Comparison of ENCODE assay signal across 9 cellular contexts in the genomic region with DNA sequence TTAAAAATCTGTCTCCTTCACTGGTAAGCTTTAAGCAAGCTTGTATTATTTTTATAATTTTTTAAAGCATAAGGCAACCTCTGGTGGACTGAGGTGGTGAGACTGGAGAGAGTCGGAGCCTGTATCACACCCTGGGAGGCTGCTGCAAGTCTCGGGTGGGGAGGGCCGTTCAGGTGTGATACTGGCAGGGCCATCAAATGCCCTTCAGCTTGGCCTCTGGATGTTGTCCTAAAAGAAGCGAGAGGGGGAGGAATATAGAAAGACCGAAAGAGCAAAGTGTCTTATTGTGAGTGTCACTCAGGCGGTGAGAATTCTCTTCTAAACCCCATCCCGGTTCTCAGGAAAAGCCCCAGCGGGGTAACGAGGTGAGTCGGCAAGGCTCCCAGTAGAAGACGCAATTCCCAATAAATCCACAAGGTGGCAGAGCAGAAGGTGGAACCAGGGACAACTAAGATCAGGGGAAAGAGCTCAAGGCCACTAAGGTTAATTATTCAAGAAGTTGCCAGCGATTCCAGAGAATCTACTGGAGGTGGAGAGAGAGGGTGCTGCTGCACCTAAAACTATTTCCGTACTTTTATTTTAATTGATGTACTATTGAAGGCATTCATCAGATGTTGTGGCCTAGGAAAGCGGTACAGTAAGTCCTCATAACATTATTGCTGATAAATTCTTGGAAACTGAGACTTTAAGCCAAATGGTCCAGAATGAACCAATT. TPM values are rescaled to one million over a fixed set of nuclear protein-coding genes. Genes with fewer than 3 reads are reported as not detected.
DNase-seq lines count a peak whose midpoint lies in the region; ATAC-seq and TF ChIP-seq lines count a peak whose summit lies in the region.
"Had no signal": no experiment of that assay in that cellular context is flagged by ENCODE, and none has a peak within 500 bp of the region (broad histone marks: within the 10 kb centered on the region; RNA-seq: fewer than 3 reads in every experiment).

No MANE protein-coding gene starts in this region.

- H3K9me3 Mint-ChIP-seq in Caco-2 (ENCODE audit: unreplicated experiment), result no peaks in the 10 kb centered on the region

- no peak overlapping the region for H3K27ac Mint-ChIP-seq in Caco-2 (ENCODE audit: unreplicated experiment)
- H3K27ac Mint-ChIP-seq: activated naive CD8-positive, alpha-beta T cell had no signal

- no peak overlapping the region for H3K4me3 Mint-ChIP-seq in Caco-2 (ENCODE audit: unreplicated experiment)
- H3K4me3 Mint-ChIP-seq: activated naive CD8-positive, alpha-beta T cell had no signal

- CTCF ChIA-PET in Caco-2 (lab: Charles Lee), result interaction anchor here (0.5 to 1.8 kb wide), 14 partner anchors 15 to 191 kb away, joined by 3 to 37 read pairs (median 4); partner anchors contain the start of genes C17orf67, COIL, DGKE and TRIM25

- no peak overlapping the region for H3K27ac ChIP-seq in tibial artery

- H3K4me1 ChIP-seq in Caco-2, result peaks cover 4% of the 10 kb centered on the region; the same call in 1 of the 2 replicates
- H3K4me1 ChIP-seq in tibial artery, result peaks cover 0 to 4% (median 4%) of the 10 kb centered on the region in 4 donors

- H3K27me3 Mint-ChIP-seq in Caco-2 (ENCODE audit: insufficient read depth, unreplicated experiment), result peaks cover 3% of the 10 kb centered on the region
- H3K27me3 Mint-ChIP-seq: activated naive CD8-positive, alpha-beta T cell had no signal

- DNase-seq in Caco-2 (peak; percentile 81 to 90), LHCN-M2 (ENCODE audit: low read depth) (peak; percentile 67), RPMI7951 (ENCODE audit: low read depth) (peak; percentile 66), fibroblast of pulmonary artery (ENCODE audit: low read depth) (peak; percentile 81), omental fat pad (ENCODE audit: low spot score) (peak; percentile 51), tibial artery (peak in 1 of 2 donors; percentile 64)
- peak; percentile 80 to 83 for DNase-seq in activated T-cell treated with anti-CD3 and anti-CD28 coated beads, Interleukin-2, amount 50 U/mL, for 48 hours

- H3K36me3 ChIP-seq in Caco-2 (ENCODE audit: control insufficient read depth, insufficient read depth, low read length) (no peaks in the 10 kb centered on the region), tibial artery (peaks cover 0 to 4% (median 0%) of the 10 kb centered on the region in 3 donors)

- no TSS peak for BruUV-seq in Caco-2 (replicated peaks; lab: Mats Ljungman, UMichigan)

- H3K36me3 Mint-ChIP-seq in Caco-2 (ENCODE audit: insufficient read depth, unreplicated experiment), result no peaks in the 10 kb centered on the region
- H3K36me3 Mint-ChIP-seq: activated naive CD8-positive, alpha-beta T cell had no signal

- ATAC-seq in GM21423 (IDR thresholded peaks at IDR 0.05; ENCODE audit: unreplicated experiment) (peak; percentile 74), omental fat pad (ENCODE audit: low FRiP score) (peak; percentile 61)

- H3K4me3 ChIP-seq in Caco-2 (ENCODE audit: low read depth, low read length) (no peak overlapping the region), fibroblast of pulmonary artery (replicated peaks; ENCODE audit: low read depth, low read length) (no peak overlapping the region), tibial artery (no peak overlapping the region)

- H3K27me3 ChIP-seq in Caco-2 (replicated peaks; ENCODE audit: control insufficient read depth, insufficient read depth, low read length), result no peaks in the 10 kb centered on the region; the same call in 1 of the 2 replicates
- no peaks in the 10 kb centered on the region for H3K27me3 ChIP-seq in tibial artery

- POLR2A ChIA-PET in Caco-2 (lab: Charles Lee), result interaction anchor here (0.5 to 1.0 kb wide), 3 partner anchors 94 to 214 kb away, joined by 3 to 10 read pairs (median 3); partner anchors contain the start of gene TRIM25

- intact Hi-C loops in Caco-2 (cut with micrococcal nuclease; ENCODE audit: unreplicated experiment), result loop anchor here (1.0 kb wide), 5 partner anchors 14 to 191 kb away; partner anchors contain the start of genes C17orf67 and COIL
- intact Hi-C loops in tibial artery (cut with DNase I; ENCODE audit: low total_unique reads), result loop anchor here (5.0 kb wide), 1 partner anchor 118 kb away; no protein-coding TSS in a partner anchor

- peak; percentile 75 to 90 for TF ChIP-seq CTCF in Caco-2 (IDR thresholded peaks at IDR 0.05; ENCODE audit: insufficient read depth in 1 of 2, low read depth in 1 of 2, low read length in 1 of 2, severe bottlenecking in 1 of 2, unreplicated experiment in 1 of 2)
- TF ChIP-seq CTCF in fibroblast of pulmonary artery (IDR thresholded peaks at IDR 0.05; ENCODE audit: low read length, missing control alignments), result peak; percentile 81
- TF ChIP-seq CTCF in omental fat pad (IDR thresholded peaks at IDR 0.05), result peak in 1 of 3 donors; percentile 55
- TF ChIP-seq CTCF in tibial artery (IDR thresholded peaks at IDR 0.05), result peak; percentile 81 to 82

- peaks cover 6% of the 10 kb centered on the region for H3K4me1 Mint-ChIP-seq in Caco-2 (ENCODE audit: low read depth, unreplicated experiment)

- no peaks in the 10 kb centered on the region for H3K9me3 ChIP-seq in Caco-2
- no peaks in the 10 kb centered on the region for H3K9me3 ChIP-seq in tibial artery

RNA-seq across cellular contexts. Expression of gene C17orf67, which starts 14.1 kb away (rescaled TPM):
- total RNA-seq in Caco-2 (2022) (2.9 and 4.6 TPM in 2 replicates), LHCN-M2 (2014; rRNA removed) (0.06 and 0.69 TPM in 2 replicates), omental fat pad (1 to 10 TPM in 2 of 4 donors, under 1 TPM in 2; 0.44 to 5.4 (median 1.3) TPM)
- 1.1 TPM for polyA plus RNA-seq in LHCN-M2 (2012)
- 0.10 and 0.12 TPM in 2 replicates for total RNA-seq in RPMI7951 (2014; rRNA removed; shearing (Covaris generic))

RNA-seq across cellular contexts. Expression of gene DGKE, which starts 14.4 kb away (rescaled TPM):
- total RNA-seq in Caco-2 (2022), result 15.5 and 17.6 TPM in 2 replicates
- total RNA-seq in LHCN-M2 (2014; rRNA removed), result 2.6 and 3.2 TPM in 2 replicates
- 1.00 TPM for polyA plus RNA-seq in LHCN-M2 (2012)
- 0.29 and 3.1 TPM in 2 replicates for total RNA-seq in RPMI7951 (2014; rRNA removed; shearing (Covaris generic))
- 10 to 100 TPM in 1 of 4 donors, 1 to 10 TPM in 3; 5.9 to 19.4 (median 6.8) TPM for total RNA-seq in omental fat pad
